Comparison of ENCODE assay signal across 1 cellular context in the genomic region with DNA sequence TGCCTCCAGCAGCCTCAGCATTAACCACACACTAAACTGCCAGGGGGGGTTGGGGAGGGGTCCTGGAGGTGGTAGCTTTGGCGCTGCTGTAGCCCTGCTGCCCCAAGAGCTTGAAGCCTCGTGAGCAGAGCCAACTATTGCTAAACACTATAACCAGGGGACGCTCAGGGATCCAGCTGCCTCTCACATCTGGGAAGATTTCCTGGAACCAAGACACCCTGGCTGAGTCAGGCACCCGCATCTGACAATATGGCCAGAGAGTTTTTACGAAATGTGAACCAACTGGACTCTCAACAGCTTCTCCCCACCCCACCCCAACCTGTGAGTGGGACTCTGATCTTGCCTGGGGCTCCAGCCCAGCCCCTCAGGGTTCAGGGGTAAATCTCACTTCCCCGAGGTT.
TF ChIP-seq lines count a peak whose summit lies in the region.

No MANE protein-coding gene starts in this region.

TF ChIP-seq in WTC11, 78 proteins besides CTCF, POLR2A, EP300 and RAD21:
- TF ChIP-seq, protein P1, sequence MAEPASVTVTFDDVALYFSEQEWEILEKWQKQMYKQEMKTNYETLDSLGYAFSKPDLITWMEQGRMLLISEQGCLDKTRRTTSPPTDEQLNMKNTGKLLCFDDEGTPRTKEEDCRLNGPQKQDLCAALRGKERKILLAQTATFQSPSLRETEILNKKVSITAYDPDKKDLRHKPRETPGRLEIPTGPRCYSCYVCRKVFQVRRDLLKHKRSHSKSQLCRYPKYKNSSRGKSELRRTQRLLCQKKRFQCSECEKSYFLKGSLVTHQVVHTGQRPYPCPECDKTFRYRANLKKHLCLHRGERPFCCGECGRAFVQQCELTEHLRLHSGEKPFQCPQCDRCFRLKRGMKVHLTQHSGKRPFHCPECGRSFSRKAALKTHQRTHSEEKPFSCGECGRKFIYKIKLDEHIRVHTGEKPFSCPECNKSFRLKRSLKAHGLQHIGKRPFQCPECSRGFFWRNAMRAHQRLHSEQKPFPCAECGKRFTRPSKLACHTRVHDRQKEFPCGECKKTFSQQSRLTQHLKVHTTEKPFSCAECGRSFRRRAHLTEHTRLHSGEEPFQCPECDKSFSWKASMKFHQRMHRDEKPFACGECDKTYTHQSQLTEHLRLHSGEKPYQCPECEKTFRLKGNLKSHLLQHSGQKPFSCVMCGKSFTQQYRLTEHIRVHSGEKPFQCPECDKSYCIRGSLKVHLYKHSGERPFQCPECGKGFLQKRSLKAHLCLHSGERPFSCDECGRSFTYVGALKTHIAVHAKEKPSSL (CRISPR knock-in tag; conservative IDR thresholded peaks at IDR 0.05), result no peak
- no peak for TF ChIP-seq IRF2 (CRISPR knock-in tag; IDR thresholded peaks at IDR 0.05; ENCODE audit: borderline replicate concordance, low read depth)
- TF ChIP-seq OVOL2 (CRISPR knock-in tag; IDR thresholded peaks at IDR 0.05; ENCODE audit: borderline replicate concordance), result no peak
- TF ChIP-seq, protein P2, sequence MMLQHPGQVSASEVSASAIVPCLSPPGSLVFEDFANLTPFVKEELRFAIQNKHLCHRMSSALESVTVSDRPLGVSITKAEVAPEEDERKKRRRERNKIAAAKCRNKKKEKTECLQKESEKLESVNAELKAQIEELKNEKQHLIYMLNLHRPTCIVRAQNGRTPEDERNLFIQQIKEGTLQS (CRISPR knock-in tag; conservative IDR thresholded peaks at IDR 0.05), result no peak
- TF ChIP-seq, protein P3, sequence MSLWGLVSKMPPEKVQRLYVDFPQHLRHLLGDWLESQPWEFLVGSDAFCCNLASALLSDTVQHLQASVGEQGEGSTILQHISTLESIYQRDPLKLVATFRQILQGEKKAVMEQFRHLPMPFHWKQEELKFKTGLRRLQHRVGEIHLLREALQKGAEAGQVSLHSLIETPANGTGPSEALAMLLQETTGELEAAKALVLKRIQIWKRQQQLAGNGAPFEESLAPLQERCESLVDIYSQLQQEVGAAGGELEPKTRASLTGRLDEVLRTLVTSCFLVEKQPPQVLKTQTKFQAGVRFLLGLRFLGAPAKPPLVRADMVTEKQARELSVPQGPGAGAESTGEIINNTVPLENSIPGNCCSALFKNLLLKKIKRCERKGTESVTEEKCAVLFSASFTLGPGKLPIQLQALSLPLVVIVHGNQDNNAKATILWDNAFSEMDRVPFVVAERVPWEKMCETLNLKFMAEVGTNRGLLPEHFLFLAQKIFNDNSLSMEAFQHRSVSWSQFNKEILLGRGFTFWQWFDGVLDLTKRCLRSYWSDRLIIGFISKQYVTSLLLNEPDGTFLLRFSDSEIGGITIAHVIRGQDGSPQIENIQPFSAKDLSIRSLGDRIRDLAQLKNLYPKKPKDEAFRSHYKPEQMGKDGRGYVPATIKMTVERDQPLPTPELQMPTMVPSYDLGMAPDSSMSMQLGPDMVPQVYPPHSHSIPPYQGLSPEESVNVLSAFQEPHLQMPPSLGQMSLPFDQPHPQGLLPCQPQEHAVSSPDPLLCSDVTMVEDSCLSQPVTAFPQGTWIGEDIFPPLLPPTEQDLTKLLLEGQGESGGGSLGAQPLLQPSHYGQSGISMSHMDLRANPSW (CRISPR knock-in tag; conservative IDR thresholded peaks at IDR 0.05; ENCODE audit: low read depth), result no peak
- TF ChIP-seq NFATC4 (CRISPR knock-in tag; IDR thresholded peaks at IDR 0.05), result no peak
- TF ChIP-seq ZNF416 (CRISPR knock-in tag; IDR thresholded peaks at IDR 0.05), result no peak
- TF ChIP-seq, protein P4, sequence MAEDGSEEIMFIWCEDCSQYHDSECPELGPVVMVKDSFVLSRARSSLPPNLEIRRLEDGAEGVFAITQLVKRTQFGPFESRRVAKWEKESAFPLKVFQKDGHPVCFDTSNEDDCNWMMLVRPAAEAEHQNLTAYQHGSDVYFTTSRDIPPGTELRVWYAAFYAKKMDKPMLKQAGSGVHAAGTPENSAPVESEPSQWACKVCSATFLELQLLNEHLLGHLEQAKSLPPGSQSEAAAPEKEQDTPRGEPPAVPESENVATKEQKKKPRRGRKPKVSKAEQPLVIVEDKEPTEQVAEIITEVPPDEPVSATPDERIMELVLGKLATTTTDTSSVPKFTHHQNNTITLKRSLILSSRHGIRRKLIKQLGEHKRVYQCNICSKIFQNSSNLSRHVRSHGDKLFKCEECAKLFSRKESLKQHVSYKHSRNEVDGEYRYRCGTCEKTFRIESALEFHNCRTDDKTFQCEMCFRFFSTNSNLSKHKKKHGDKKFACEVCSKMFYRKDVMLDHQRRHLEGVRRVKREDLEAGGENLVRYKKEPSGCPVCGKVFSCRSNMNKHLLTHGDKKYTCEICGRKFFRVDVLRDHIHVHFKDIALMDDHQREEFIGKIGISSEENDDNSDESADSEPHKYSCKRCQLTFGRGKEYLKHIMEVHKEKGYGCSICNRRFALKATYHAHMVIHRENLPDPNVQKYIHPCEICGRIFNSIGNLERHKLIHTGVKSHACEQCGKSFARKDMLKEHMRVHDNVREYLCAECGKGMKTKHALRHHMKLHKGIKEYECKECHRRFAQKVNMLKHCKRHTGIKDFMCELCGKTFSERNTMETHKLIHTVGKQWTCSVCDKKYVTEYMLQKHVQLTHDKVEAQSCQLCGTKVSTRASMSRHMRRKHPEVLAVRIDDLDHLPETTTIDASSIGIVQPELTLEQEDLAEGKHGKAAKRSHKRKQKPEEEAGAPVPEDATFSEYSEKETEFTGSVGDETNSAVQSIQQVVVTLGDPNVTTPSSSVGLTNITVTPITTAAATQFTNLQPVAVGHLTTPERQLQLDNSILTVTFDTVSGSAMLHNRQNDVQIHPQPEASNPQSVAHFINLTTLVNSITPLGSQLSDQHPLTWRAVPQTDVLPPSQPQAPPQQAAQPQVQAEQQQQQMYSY (CRISPR knock-in tag; IDR thresholded peaks at IDR 0.05), result no peak
- TF ChIP-seq, protein P5, sequence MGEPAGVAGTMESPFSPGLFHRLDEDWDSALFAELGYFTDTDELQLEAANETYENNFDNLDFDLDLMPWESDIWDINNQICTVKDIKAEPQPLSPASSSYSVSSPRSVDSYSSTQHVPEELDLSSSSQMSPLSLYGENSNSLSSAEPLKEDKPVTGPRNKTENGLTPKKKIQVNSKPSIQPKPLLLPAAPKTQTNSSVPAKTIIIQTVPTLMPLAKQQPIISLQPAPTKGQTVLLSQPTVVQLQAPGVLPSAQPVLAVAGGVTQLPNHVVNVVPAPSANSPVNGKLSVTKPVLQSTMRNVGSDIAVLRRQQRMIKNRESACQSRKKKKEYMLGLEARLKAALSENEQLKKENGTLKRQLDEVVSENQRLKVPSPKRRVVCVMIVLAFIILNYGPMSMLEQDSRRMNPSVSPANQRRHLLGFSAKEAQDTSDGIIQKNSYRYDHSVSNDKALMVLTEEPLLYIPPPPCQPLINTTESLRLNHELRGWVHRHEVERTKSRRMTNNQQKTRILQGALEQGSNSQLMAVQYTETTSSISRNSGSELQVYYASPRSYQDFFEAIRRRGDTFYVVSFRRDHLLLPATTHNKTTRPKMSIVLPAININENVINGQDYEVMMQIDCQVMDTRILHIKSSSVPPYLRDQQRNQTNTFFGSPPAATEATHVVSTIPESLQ (CRISPR knock-in tag; IDR thresholded peaks at IDR 0.05), result no peak
- no peak for TF ChIP-seq TEAD4 (CRISPR knock-in tag; IDR thresholded peaks at IDR 0.05)
- TF ChIP-seq, protein P6, sequence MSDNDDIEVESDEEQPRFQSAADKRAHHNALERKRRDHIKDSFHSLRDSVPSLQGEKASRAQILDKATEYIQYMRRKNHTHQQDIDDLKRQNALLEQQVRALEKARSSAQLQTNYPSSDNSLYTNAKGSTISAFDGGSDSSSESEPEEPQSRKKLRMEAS (CRISPR knock-in tag; IDR thresholded peaks at IDR 0.05), result no peak
- no peak for TF ChIP-seq ESRRA (CRISPR knock-in tag; IDR thresholded peaks at IDR 0.05; ENCODE audit: borderline replicate concordance)
- no peak for TF ChIP-seq FOXJ3 (CRISPR knock-in tag; IDR thresholded peaks at IDR 0.05; ENCODE audit: borderline replicate concordance)
- TF ChIP-seq, protein P7, sequence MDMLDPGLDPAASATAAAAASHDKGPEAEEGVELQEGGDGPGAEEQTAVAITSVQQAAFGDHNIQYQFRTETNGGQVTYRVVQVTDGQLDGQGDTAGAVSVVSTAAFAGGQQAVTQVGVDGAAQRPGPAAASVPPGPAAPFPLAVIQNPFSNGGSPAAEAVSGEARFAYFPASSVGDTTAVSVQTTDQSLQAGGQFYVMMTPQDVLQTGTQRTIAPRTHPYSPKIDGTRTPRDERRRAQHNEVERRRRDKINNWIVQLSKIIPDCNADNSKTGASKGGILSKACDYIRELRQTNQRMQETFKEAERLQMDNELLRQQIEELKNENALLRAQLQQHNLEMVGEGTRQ (CRISPR knock-in tag; IDR thresholded peaks at IDR 0.05), result no peak
- TF ChIP-seq, protein P8, sequence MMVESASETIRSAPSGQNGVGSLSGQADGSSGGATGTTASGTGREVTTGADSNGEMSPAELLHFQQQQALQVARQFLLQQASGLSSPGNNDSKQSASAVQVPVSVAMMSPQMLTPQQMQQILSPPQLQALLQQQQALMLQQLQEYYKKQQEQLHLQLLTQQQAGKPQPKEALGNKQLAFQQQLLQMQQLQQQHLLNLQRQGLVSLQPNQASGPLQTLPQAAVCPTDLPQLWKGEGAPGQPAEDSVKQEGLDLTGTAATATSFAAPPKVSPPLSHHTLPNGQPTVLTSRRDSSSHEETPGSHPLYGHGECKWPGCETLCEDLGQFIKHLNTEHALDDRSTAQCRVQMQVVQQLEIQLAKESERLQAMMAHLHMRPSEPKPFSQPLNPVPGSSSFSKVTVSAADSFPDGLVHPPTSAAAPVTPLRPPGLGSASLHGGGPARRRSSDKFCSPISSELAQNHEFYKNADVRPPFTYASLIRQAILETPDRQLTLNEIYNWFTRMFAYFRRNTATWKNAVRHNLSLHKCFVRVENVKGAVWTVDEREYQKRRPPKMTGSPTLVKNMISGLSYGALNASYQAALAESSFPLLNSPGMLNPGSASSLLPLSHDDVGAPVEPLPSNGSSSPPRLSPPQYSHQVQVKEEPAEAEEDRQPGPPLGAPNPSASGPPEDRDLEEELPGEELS (CRISPR knock-in tag; IDR thresholded peaks at IDR 0.05), result no peak
- TF ChIP-seq GTF2I (CRISPR knock-in tag; conservative IDR thresholded peaks at IDR 0.05), result no peak
- TF ChIP-seq NR2C2 (CRISPR knock-in tag; IDR thresholded peaks at IDR 0.05), result no peak
- TF ChIP-seq, protein P9, sequence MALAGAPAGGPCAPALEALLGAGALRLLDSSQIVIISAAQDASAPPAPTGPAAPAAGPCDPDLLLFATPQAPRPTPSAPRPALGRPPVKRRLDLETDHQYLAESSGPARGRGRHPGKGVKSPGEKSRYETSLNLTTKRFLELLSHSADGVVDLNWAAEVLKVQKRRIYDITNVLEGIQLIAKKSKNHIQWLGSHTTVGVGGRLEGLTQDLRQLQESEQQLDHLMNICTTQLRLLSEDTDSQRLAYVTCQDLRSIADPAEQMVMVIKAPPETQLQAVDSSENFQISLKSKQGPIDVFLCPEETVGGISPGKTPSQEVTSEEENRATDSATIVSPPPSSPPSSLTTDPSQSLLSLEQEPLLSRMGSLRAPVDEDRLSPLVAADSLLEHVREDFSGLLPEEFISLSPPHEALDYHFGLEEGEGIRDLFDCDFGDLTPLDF (CRISPR knock-in tag; IDR thresholded peaks at IDR 0.05), result no peak
- TF ChIP-seq GRHL2 (CRISPR knock-in tag; IDR thresholded peaks at IDR 0.05; ENCODE audit: insufficient replicate concordance, severe bottlenecking), result no peak
